Comparison of ENCODE assay signal across 14 cellular contexts in the genomic region with DNA sequence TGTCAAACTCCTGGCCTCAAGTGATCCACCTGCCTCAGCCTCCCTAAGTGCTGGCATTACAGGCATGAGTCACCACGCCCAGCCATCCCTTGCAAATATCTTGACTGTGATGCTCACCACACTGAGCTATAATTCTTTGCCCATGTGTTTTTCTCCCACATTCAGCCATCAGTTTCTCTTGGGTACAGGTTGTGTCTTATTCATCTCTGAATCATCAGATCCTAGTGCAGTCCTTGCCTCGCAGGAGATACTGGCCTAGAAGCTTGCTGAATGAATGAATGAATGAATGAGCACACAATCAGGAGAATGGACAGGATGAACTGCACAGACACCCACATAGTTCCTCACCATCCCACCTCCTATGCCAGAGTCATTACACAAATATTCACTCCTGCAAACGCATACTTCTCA. TPM values are rescaled to one million over a fixed set of nuclear protein-coding genes. Genes with fewer than 3 reads are reported as not detected.
DNase-seq lines count a peak whose midpoint lies in the region; ATAC-seq, FAIRE-seq and TF ChIP-seq lines count a peak whose summit lies in the region.
"Had no signal": no experiment of that assay in that cellular context is flagged by ENCODE, and none has a peak within 500 bp of the region (broad histone marks: within the 10 kb centered on the region; RNA-seq: fewer than 3 reads in every experiment).

No MANE protein-coding gene starts in this region.

- DNase-seq in AG20443 (ENCODE audit: low spot score) (peak; percentile 59), HFF-Myc (ENCODE audit: extremely low read depth, low read depth) (peak; percentile 51), adipocyte (ENCODE audit: low read depth) (peak; percentile 28), keratinocyte (ENCODE audit: low read depth, low spot score) (peak; percentile 89), tibial artery (no peak), ecto neural progenitor cell (ENCODE audit: low spot score) (no peak)
- DNase-seq: activated naive CD4-positive, alpha-beta T cell treated with anti-CD3 and anti-CD28 coated beads, Interleukin-2, amount 50 U/mL, for 16 hours; CD8-positive, alpha-beta T cell; right cardiac atrium had no signal

- H3K27ac ChIP-seq in keratinocyte (ENCODE audit: control insufficient read depth, insufficient read depth, low read length) (peak overlapping the region; percentile 20), tibial artery (no peak overlapping the region)
- H3K27ac ChIP-seq: PC-9 had no signal

- H3K79me2 ChIP-seq in keratinocyte (ENCODE audit: control insufficient read depth, insufficient read depth, low read length), result no peaks in the 10 kb centered on the region

- no peak overlapping the region for H3K4me2 ChIP-seq in keratinocyte (ENCODE audit: control insufficient read depth, extremely low read depth, insufficient read depth, low read depth, low read length)
- H3K4me2 ChIP-seq: PC-9 had no signal

- intact Hi-C loops in tibial artery (cut with DNase I; ENCODE audit: low total_unique reads), result no loop called here

- no peaks in the 10 kb centered on the region for H3K36me3 ChIP-seq in adipocyte (ENCODE audit: control insufficient read depth, insufficient read depth, low read length, severe bottlenecking)
- H3K36me3 ChIP-seq in keratinocyte (ENCODE audit: control insufficient read depth in 2 of 2, extremely low read depth in 1 of 2, insufficient read depth in 2 of 2, low read length in 2 of 2), result no peaks in the 10 kb centered on the region
- no peaks in the 10 kb centered on the region for H3K36me3 ChIP-seq in tibial artery

- H3K4me1 ChIP-seq in adipocyte (ENCODE audit: control insufficient read depth, insufficient read depth, low read length) (peaks cover 2% of the 10 kb centered on the region), keratinocyte (ENCODE audit: control insufficient read depth, extremely low read depth, insufficient read depth, low read length) (peaks cover 16% of the 10 kb centered on the region), tibial artery (no peaks in the 10 kb centered on the region)

- peak; percentile 94 for FAIRE-seq in keratinocyte (lab: Jason Lieb, UNC)
- FAIRE-seq: colon, frontal cortex had no signal

- no peak overlapping the region for H3K4me3 ChIP-seq in HFF-Myc (replicated peaks; ENCODE audit: low read depth, low read length)
- no peak overlapping the region for H3K4me3 ChIP-seq in adipocyte (ENCODE audit: low read length)
- no peak overlapping the region for H3K4me3 ChIP-seq in keratinocyte (ENCODE audit: control insufficient read depth in 2 of 3, extremely low read depth in 1 of 3, insufficient read depth in 2 of 3, low read depth in 1 of 3, low read length in 3 of 3)
- H3K4me3 ChIP-seq in tibial artery, result no peak overlapping the region
- H3K4me3 ChIP-seq: PC-9 had no signal

- dilution Hi-C loops in keratinocyte (cut with MboI; ENCODE audit: extremely low pct_ligation_motif_present, low sequenced_read_pairs), result no loop called here

- H3K27me3 ChIP-seq in adipocyte (replicated peaks; ENCODE audit: control insufficient read depth, insufficient read depth, low read length) (peaks cover 7% of the 10 kb centered on the region), keratinocyte (ENCODE audit: control insufficient read depth, extremely low read depth, insufficient read depth, low read length) (no peaks in the 10 kb centered on the region), tibial artery (no peaks in the 10 kb centered on the region)

- TF ChIP-seq CTCF in HFF-Myc (IDR thresholded peaks at IDR 0.05; ENCODE audit: low read depth, low read length, missing control alignments) (no peak), keratinocyte (optimal IDR thresholded peaks at IDR 0.05 in 1 of 3, IDR thresholded peaks at IDR 0.05 in 1 of 3, conservative IDR thresholded peaks at IDR 0.05 in 1 of 3; ENCODE audit: extremely low read depth in 1 of 3, insufficient read depth in 2 of 3, low read length in 3 of 3) (no peak), tibial artery (IDR thresholded peaks at IDR 0.05) (no peak)

- no peak overlapping the region for H2AFZ ChIP-seq in keratinocyte (ENCODE audit: control insufficient read depth, low read length)
- H2AFZ ChIP-seq: PC-9 had no signal

- H3K9me3 ChIP-seq in adipocyte (ENCODE audit: control insufficient read depth, low read length) (no peaks in the 10 kb centered on the region), keratinocyte (ENCODE audit: control insufficient read depth, low read depth, low read length) (no peaks in the 10 kb centered on the region), tibial artery (no peaks in the 10 kb centered on the region)

- no peaks in the 10 kb centered on the region for H4K20me1 ChIP-seq in keratinocyte (ENCODE audit: control insufficient read depth, extremely low read depth, insufficient read depth, low read length)

- peaks cover 2% of the 10 kb centered on the region for H3K9me1 ChIP-seq in keratinocyte (ENCODE audit: control insufficient read depth, extremely low read depth, insufficient read depth, low read length)

- ATAC-seq in HG03196 (IDR thresholded peaks at IDR 0.05; ENCODE audit: unreplicated experiment) (no peak), HG03342 (IDR thresholded peaks at IDR 0.05; ENCODE audit: unreplicated experiment) (no peak)
- ATAC-seq: CD8-positive, alpha-beta T cell; right cardiac atrium had no signal

- H3K9ac ChIP-seq in adipocyte (ENCODE audit: low read length) (no peak overlapping the region), keratinocyte (ENCODE audit: control insufficient read depth, extremely low read depth, insufficient read depth, low read length) (no peak overlapping the region)

RNA-seq across cellular contexts. Expression of gene ETV4, which starts 24.4 kb away (rescaled TPM):
- polyA plus RNA-seq in keratinocyte, result 20.9 to 49.7 TPM (median 33.6 TPM) in 3 replicates
- polyA plus RNA-seq in keratinocyte (2011; ENCODE audit: low read depth), result 12.1 TPM
- polyA plus RNA-seq in keratinocyte (2011; cell fraction: cytosol; rRNA removed), result 20.1 and 31.5 TPM in 2 replicates
- 31.1 and 41.0 TPM in 2 replicates for polyA plus RNA-seq in keratinocyte (2011; cell fraction: nucleus; rRNA removed)
- 25.3 and 57.1 TPM in 2 replicates for polyA plus RNA-seq in keratinocyte (2012; ENCODE audit: low replicate concordance)
- polyA minus RNA-seq in keratinocyte, result 23.2 to 57.2 TPM (median 36.7 TPM) in 3 replicates
- polyA minus RNA-seq in keratinocyte (2011; cell fraction: cytosol; rRNA and poly(A)+ RNA removed), result 34.0 TPM
- 13.2 TPM in 2 replicates for polyA minus RNA-seq in keratinocyte (2011; cell fraction: nucleus; rRNA and poly(A)+ RNA removed)

Comparison
In these comparisons a context has a peak if more than half of its experiments do, and no peak if none do; other contexts are left out.
1. DNase-seq: peak in AG20443 (single experiment), HFF-Myc (single experiment), adipocyte (single experiment) and keratinocyte (single experiment); none in tibial artery (0 of 2) and ecto neural progenitor cell (single experiment).